ENCODE assay signal across 15 cellular contexts in genomic region chr1:77170687-77171086, GRCh38. TPM values are rescaled to one million over a fixed set of nuclear protein-coding genes. Genes with fewer than 3 reads are reported as not detected.
DNase-seq lines count a peak whose midpoint lies in the region; ATAC-seq and TF ChIP-seq lines count a peak whose summit lies in the region.
"Had no signal": no experiment of that assay in that cellular context is flagged by ENCODE, and none has a peak within 500 bp of the region (broad histone marks: within the 10 kb centered on the region; RNA-seq: fewer than 3 reads in every experiment).

No MANE protein-coding gene starts in this region.

- peaks cover 16% of the 10 kb centered on the region for H3K9me3 Mint-ChIP-seq in activated T-cell treated with anti-CD3 and anti-CD28 coated beads, Interleukin-2, amount 50 U/mL, for 4 hours

- no peak overlapping the region for H3K4me3 ChIP-seq in fibroblast of mammary gland (ENCODE audit: control insufficient read depth, low read depth, low read length)
- no peak overlapping the region for H3K4me3 ChIP-seq in skeletal muscle cell (ENCODE audit: low read depth, low read length)
- H3K4me3 ChIP-seq in Peyer's patch, result no peak overlapping the region

- H3K36me3 Mint-ChIP-seq in activated T-cell treated with anti-CD3 and anti-CD28 coated beads, Interleukin-2, amount 50 U/mL, for 4 hours (ENCODE audit: insufficient read depth), result peaks cover 20% of the 10 kb centered on the region

- no peak overlapping the region for H3K4me3 Mint-ChIP-seq in activated T-cell treated with anti-CD3 and anti-CD28 coated beads, Interleukin-2, amount 50 U/mL, for 4 hours
- H3K4me3 Mint-ChIP-seq: activated naive CD8-positive, alpha-beta T cell treated with anti-CD3 and anti-CD28 coated beads, Interleukin-2, amount 10 ng/mL, durations not matched to agents 7 days and 5 days had no signal

- DNase-seq in activated T-cell treated with anti-CD3 and anti-CD28 coated beads, Interleukin-2, amount 50 U/mL, for 4 hours, result no peak
- no peak for DNase-seq in activated T-cell treated with anti-CD3 and anti-CD28 coated beads, Interleukin-2, amount 50 U/mL, for 1 hour
- peak; percentile 28 for DNase-seq in RPMI7951 (ENCODE audit: low read depth)
- DNase-seq in fibroblast of mammary gland (ENCODE audit: low read depth), result peak; percentile 95
- DNase-seq in skeletal muscle cell (ENCODE audit: low read depth), result peak; percentile 36
- DNase-seq in Peyer's patch, result no peak
- DNase-seq in activated effector memory CD4-positive, alpha-beta T cell treated with anti-CD3 and anti-CD28 coated beads, Interleukin-2, amount 50 U/mL, for 16 hours, result no peak
- DNase-seq: activated naive CD8-positive, alpha-beta T cell treated with anti-CD3 and anti-CD28 coated beads, Interleukin-2, amount 10 ng/mL, durations not matched to agents 7 days and 5 days; BE2C; dermis blood vessel endothelial cell; DMS79 treated with DMSO at 0.1 percent for 48 hours; foreskin melanocyte had no signal

- H3K9me3 ChIP-seq in Peyer's patch, result peaks cover 0 to 5% (median 0%) of the 10 kb centered on the region in 4 donors
- H3K9me3 ChIP-seq: BE2C had no signal

- H3K27me3 Mint-ChIP-seq in activated T-cell treated with anti-CD3 and anti-CD28 coated beads, Interleukin-2, amount 50 U/mL, for 4 hours (ENCODE audit: low read depth), result no peaks in the 10 kb centered on the region
- H3K27me3 Mint-ChIP-seq: activated naive CD8-positive, alpha-beta T cell treated with anti-CD3 and anti-CD28 coated beads, Interleukin-2, amount 10 ng/mL, durations not matched to agents 7 days and 5 days had no signal

- ATAC-seq in activated T-cell treated with anti-CD3 and anti-CD28 coated beads, Interleukin-2, amount 50 U/mL, for 4 hours, result peak; percentile 54 to 70
- no peak for ATAC-seq in GM18520 (IDR thresholded peaks at IDR 0.05; ENCODE audit: unreplicated experiment)
- ATAC-seq: HepG2 had no signal

- TF ChIP-seq CTCF in fibroblast of mammary gland (conservative IDR thresholded peaks at IDR 0.05; ENCODE audit: control insufficient read depth, insufficient read depth, low read depth, low read length) (no peak), Peyer's patch (IDR thresholded peaks at IDR 0.05) (no peak)

- H3K27me3 ChIP-seq in Peyer's patch, result no peaks in the 10 kb centered on the region
- H3K27me3 ChIP-seq: BE2C had no signal

- H3K36me3 ChIP-seq in Peyer's patch, result no peaks in the 10 kb centered on the region
- H3K36me3 ChIP-seq: BE2C had no signal

- H3K4me1 ChIP-seq in Peyer's patch, result no peaks in the 10 kb centered on the region
- H3K4me1 ChIP-seq: BE2C, parathyroid adenoma had no signal

- TF ChIP-seq POLR2A in Peyer's patch (IDR thresholded peaks at IDR 0.05), result no peak

- H3K27ac ChIP-seq in Peyer's patch, result no peak overlapping the region
- H3K27ac ChIP-seq: parathyroid adenoma had no signal

- peaks cover 14% of the 10 kb centered on the region for H3K4me1 Mint-ChIP-seq in activated T-cell treated with anti-CD3 and anti-CD28 coated beads, Interleukin-2, amount 50 U/mL, for 4 hours (ENCODE audit: low read depth)
- H3K4me1 Mint-ChIP-seq: activated naive CD8-positive, alpha-beta T cell treated with anti-CD3 and anti-CD28 coated beads, Interleukin-2, amount 10 ng/mL, durations not matched to agents 7 days and 5 days had no signal

RNA-seq across cellular contexts. Expression of gene PIGK, which starts 48.5 kb away (rescaled TPM):
- 10 to 100 TPM; 17.0 to 21.7 (median 21.2) TPM for total RNA-seq in activated T-cell treated with anti-CD3 and anti-CD28 coated beads, Interleukin-2, amount 50 U/mL, for 4 hours
- total RNA-seq in RPMI7951 (2014; rRNA removed; shearing (Covaris generic)), result 71.7 and 81.7 TPM in 2 replicates
- 1 to 10 TPM; 4.1 to 8.8 (median 6.4) TPM for total RNA-seq in Peyer's patch

Comparison
In these comparisons a context has a peak if more than half of its experiments do, and no peak if none do; other contexts are left out.
1. DNase-seq: peak in RPMI7951 (single experiment), fibroblast of mammary gland (single experiment) and skeletal muscle cell (single experiment); none in activated T-cell treated with anti-CD3 and anti-CD28 coated beads, Interleukin-2, amount 50 U/mL, for 4 hours (single experiment), activated T-cell treated with anti-CD3 and anti-CD28 coated beads, Interleukin-2, amount 50 U/mL, for 1 hour (single experiment), Peyer's patch (0 of 3) and activated effector memory CD4-positive, alpha-beta T cell treated with anti-CD3 and anti-CD28 coated beads, Interleukin-2, amount 50 U/mL, for 16 hours (single experiment).